In the genomic region with DNA sequence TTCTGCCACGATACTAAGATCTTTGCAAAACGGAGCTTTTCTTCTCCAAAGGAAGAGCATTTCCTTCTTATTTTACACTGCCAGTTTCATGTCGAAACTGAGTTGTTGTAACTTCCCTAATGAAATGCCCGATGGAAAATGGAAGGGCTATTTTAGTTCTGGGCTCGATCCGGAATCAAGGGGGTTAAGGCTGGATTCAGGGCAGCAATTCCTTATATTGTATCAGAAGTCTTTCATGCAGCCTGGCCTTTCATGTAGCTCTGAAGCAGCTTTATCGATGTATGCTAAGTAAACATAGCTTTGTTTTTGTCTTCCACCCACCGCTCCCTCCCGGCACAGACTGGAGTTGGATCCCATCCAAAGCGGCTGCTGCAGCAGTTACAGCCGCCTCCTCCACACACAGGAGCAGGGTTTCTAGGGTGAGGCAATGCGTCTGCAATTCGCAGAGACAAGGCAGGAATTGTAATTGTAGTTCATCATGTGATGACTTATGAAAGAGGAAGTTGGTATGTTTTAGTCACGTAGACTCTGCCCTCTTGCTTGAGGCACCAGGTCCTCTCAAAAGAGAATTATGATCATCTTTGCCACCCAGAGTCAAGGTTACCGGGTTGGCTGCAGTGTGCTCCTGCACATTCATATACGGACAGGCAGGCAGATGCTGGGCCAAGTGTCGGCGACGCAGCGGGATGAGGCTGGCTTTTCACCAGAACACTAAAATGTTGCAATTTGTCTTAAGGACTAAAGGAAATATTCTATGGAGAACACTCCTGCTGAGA, we compare ENCODE assay signal across 1 cellular context.
TF ChIP-seq lines count a peak whose summit lies in the region.

No MANE protein-coding gene starts in this region.

TF ChIP-seq in HEK293, 187 proteins besides CTCF, POLR2A, EP300 and RAD21 (continued from another document and continues in another):
- TF ChIP-seq, protein P1, sequence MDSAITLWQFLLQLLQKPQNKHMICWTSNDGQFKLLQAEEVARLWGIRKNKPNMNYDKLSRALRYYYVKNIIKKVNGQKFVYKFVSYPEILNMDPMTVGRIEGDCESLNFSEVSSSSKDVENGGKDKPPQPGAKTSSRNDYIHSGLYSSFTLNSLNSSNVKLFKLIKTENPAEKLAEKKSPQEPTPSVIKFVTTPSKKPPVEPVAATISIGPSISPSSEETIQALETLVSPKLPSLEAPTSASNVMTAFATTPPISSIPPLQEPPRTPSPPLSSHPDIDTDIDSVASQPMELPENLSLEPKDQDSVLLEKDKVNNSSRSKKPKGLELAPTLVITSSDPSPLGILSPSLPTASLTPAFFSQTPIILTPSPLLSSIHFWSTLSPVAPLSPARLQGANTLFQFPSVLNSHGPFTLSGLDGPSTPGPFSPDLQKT (IDR thresholded peaks at IDR 0.05; ENCODE audit: borderline replicate concordance, low read depth, low read length): no peak
- TF ChIP-seq ZIC2 (tag by site-specific recombination; IDR thresholded peaks at IDR 0.05): peak; percentile 81
- TF ChIP-seq MEIS1 (CRISPR knock-in tag; IDR thresholded peaks at IDR 0.05; ENCODE audit: borderline replicate concordance): peak; percentile 67; the same call in 1 of the 2 replicates
- TF ChIP-seq, protein P2, sequence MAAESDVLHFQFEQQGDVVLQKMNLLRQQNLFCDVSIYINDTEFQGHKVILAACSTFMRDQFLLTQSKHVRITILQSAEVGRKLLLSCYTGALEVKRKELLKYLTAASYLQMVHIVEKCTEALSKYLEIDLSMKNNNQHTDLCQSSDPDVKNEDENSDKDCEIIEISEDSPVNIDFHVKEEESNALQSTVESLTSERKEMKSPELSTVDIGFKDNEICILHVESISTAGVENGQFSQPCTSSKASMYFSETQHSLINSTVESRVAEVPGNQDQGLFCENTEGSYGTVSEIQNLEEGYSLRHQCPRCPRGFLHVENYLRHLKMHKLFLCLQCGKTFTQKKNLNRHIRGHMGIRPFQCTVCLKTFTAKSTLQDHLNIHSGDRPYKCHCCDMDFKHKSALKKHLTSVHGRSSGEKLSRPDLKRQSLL (tag by site-specific recombination; IDR thresholded peaks at IDR 0.05): no peak
- no peak for TF ChIP-seq ZNF585B (tag by site-specific recombination; IDR thresholded peaks at IDR 0.05)
- no peak; the same call in 1 of the 2 replicates for TF ChIP-seq KLF7 (tag by site-specific recombination; IDR thresholded peaks at IDR 0.05; ENCODE audit: borderline replicate concordance)
- TF ChIP-seq, protein P3, sequence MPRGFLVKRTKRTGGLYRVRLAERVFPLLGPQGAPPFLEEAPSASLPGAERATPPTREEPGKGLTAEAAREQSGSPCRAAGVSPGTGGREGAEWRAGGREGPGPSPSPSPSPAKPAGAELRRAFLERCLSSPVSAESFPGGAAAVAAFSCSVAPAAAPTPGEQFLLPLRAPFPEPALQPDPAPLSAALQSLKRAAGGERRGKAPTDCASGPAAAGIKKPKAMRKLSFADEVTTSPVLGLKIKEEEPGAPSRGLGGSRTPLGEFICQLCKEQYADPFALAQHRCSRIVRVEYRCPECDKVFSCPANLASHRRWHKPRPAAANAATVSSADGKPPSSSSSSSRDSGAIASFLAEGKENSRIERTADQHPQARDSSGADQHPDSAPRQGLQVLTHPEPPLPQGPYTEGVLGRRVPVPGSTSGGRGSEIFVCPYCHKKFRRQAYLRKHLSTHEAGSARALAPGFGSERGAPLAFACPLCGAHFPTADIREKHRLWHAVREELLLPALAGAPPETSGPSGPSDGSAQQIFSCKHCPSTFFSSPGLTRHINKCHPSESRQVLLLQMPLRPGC (tag by site-specific recombination; IDR thresholded peaks at IDR 0.05): peak; percentile 96
- TF ChIP-seq OVOL3 (tag by site-specific recombination; IDR thresholded peaks at IDR 0.05): peak; percentile 80; the same call in 1 of the 2 replicates
- TF ChIP-seq, protein P4, sequence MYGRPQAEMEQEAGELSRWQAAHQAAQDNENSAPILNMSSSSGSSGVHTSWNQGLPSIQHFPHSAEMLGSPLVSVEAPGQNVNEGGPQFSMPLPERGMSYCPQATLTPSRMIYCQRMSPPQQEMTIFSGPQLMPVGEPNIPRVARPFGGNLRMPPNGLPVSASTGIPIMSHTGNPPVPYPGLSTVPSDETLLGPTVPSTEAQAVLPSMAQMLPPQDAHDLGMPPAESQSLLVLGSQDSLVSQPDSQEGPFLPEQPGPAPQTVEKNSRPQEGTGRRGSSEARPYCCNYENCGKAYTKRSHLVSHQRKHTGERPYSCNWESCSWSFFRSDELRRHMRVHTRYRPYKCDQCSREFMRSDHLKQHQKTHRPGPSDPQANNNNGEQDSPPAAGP (tag by site-specific recombination; IDR thresholded peaks at IDR 0.05): peak; percentile 94
- TF ChIP-seq ZNF394 (tag by site-specific recombination; IDR thresholded peaks at IDR 0.05; ENCODE audit: borderline replicate concordance): peak; percentile 89; the same call in 1 of the 2 replicates
- TF ChIP-seq, protein P5, sequence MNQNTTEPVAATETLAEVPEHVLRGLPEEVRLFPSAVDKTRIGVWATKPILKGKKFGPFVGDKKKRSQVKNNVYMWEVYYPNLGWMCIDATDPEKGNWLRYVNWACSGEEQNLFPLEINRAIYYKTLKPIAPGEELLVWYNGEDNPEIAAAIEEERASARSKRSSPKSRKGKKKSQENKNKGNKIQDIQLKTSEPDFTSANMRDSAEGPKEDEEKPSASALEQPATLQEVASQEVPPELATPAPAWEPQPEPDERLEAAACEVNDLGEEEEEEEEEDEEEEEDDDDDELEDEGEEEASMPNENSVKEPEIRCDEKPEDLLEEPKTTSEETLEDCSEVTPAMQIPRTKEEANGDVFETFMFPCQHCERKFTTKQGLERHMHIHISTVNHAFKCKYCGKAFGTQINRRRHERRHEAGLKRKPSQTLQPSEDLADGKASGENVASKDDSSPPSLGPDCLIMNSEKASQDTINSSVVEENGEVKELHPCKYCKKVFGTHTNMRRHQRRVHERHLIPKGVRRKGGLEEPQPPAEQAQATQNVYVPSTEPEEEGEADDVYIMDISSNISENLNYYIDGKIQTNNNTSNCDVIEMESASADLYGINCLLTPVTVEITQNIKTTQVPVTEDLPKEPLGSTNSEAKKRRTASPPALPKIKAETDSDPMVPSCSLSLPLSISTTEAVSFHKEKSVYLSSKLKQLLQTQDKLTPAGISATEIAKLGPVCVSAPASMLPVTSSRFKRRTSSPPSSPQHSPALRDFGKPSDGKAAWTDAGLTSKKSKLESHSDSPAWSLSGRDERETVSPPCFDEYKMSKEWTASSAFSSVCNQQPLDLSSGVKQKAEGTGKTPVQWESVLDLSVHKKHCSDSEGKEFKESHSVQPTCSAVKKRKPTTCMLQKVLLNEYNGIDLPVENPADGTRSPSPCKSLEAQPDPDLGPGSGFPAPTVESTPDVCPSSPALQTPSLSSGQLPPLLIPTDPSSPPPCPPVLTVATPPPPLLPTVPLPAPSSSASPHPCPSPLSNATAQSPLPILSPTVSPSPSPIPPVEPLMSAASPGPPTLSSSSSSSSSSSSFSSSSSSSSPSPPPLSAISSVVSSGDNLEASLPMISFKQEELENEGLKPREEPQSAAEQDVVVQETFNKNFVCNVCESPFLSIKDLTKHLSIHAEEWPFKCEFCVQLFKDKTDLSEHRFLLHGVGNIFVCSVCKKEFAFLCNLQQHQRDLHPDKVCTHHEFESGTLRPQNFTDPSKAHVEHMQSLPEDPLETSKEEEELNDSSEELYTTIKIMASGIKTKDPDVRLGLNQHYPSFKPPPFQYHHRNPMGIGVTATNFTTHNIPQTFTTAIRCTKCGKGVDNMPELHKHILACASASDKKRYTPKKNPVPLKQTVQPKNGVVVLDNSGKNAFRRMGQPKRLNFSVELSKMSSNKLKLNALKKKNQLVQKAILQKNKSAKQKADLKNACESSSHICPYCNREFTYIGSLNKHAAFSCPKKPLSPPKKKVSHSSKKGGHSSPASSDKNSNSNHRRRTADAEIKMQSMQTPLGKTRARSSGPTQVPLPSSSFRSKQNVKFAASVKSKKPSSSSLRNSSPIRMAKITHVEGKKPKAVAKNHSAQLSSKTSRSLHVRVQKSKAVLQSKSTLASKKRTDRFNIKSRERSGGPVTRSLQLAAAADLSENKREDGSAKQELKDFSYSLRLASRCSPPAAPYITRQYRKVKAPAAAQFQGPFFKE (tag by site-specific recombination; IDR thresholded peaks at IDR 0.05; ENCODE audit: borderline replicate concordance): no peak
- peak; percentile 77 for TF ChIP-seq SP3 (tag by site-specific recombination; IDR thresholded peaks at IDR 0.05)
- TF ChIP-seq, protein P6, sequence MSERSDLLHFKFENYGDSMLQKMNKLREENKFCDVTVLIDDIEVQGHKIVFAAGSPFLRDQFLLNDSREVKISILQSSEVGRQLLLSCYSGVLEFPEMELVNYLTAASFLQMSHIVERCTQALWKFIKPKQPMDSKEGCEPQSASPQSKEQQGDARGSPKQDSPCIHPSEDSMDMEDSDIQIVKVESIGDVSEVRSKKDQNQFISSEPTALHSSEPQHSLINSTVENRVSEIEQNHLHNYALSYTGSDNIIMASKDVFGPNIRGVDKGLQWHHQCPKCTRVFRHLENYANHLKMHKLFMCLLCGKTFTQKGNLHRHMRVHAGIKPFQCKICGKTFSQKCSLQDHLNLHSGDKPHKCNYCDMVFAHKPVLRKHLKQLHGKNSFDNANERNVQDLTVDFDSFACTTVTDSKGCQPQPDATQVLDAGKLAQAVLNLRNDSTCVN (tag by site-specific recombination; optimal IDR thresholded peaks at IDR 0.05): peak; percentile 26
- 0 out of 2 replicates have a peak, but pooled peaks have one; percentile 5 for TF ChIP-seq ZNF138 (tag by site-specific recombination; IDR thresholded peaks at IDR 0.05; ENCODE audit: borderline replicate concordance)
- peak; percentile 92 for TF ChIP-seq FEZF1 (tag by site-specific recombination; IDR thresholded peaks at IDR 0.05)
- TF ChIP-seq KLF8 (tag by site-specific recombination; IDR thresholded peaks at IDR 0.05): peak; percentile 85
- no peak for TF ChIP-seq ZNF548 (tag by site-specific recombination; IDR thresholded peaks at IDR 0.05)
- TF ChIP-seq ZBTB8A (tag by site-specific recombination; IDR thresholded peaks at IDR 0.05): peak; percentile 78
- TF ChIP-seq, protein P7, sequence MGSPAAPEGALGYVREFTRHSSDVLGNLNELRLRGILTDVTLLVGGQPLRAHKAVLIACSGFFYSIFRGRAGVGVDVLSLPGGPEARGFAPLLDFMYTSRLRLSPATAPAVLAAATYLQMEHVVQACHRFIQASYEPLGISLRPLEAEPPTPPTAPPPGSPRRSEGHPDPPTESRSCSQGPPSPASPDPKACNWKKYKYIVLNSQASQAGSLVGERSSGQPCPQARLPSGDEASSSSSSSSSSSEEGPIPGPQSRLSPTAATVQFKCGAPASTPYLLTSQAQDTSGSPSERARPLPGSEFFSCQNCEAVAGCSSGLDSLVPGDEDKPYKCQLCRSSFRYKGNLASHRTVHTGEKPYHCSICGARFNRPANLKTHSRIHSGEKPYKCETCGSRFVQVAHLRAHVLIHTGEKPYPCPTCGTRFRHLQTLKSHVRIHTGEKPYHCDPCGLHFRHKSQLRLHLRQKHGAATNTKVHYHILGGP (tag by site-specific recombination; IDR thresholded peaks at IDR 0.05): peak; percentile 13; the same call in 1 of the 2 replicates
- TF ChIP-seq ZNF629 (tag by site-specific recombination; IDR thresholded peaks at IDR 0.05): peak; percentile 97
- 0 out of 2 replicates have a peak, but pooled peaks have one; percentile 48 for TF ChIP-seq ZBTB7A (tag by site-specific recombination; IDR thresholded peaks at IDR 0.05; ENCODE audit: low read depth)
- TF ChIP-seq ZNF10 (tag by site-specific recombination; IDR thresholded peaks at IDR 0.05): peak; percentile 85
- TF ChIP-seq, protein P8, sequence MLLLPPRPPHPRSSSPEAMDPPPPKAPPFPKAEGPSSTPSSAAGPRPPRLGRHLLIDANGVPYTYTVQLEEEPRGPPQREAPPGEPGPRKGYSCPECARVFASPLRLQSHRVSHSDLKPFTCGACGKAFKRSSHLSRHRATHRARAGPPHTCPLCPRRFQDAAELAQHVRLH (tag by site-specific recombination; IDR thresholded peaks at IDR 0.05): peak; percentile 88
- TF ChIP-seq, protein P9, sequence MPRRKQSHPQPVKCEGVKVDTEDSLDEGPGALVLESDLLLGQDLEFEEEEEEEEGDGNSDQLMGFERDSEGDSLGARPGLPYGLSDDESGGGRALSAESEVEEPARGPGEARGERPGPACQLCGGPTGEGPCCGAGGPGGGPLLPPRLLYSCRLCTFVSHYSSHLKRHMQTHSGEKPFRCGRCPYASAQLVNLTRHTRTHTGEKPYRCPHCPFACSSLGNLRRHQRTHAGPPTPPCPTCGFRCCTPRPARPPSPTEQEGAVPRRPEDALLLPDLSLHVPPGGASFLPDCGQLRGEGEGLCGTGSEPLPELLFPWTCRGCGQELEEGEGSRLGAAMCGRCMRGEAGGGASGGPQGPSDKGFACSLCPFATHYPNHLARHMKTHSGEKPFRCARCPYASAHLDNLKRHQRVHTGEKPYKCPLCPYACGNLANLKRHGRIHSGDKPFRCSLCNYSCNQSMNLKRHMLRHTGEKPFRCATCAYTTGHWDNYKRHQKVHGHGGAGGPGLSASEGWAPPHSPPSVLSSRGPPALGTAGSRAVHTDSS (tag by site-specific recombination; IDR thresholded peaks at IDR 0.05): no peak
- TF ChIP-seq ZNF600 (tag by site-specific recombination; IDR thresholded peaks at IDR 0.05): peak; percentile 99
- TF ChIP-seq, protein P10, sequence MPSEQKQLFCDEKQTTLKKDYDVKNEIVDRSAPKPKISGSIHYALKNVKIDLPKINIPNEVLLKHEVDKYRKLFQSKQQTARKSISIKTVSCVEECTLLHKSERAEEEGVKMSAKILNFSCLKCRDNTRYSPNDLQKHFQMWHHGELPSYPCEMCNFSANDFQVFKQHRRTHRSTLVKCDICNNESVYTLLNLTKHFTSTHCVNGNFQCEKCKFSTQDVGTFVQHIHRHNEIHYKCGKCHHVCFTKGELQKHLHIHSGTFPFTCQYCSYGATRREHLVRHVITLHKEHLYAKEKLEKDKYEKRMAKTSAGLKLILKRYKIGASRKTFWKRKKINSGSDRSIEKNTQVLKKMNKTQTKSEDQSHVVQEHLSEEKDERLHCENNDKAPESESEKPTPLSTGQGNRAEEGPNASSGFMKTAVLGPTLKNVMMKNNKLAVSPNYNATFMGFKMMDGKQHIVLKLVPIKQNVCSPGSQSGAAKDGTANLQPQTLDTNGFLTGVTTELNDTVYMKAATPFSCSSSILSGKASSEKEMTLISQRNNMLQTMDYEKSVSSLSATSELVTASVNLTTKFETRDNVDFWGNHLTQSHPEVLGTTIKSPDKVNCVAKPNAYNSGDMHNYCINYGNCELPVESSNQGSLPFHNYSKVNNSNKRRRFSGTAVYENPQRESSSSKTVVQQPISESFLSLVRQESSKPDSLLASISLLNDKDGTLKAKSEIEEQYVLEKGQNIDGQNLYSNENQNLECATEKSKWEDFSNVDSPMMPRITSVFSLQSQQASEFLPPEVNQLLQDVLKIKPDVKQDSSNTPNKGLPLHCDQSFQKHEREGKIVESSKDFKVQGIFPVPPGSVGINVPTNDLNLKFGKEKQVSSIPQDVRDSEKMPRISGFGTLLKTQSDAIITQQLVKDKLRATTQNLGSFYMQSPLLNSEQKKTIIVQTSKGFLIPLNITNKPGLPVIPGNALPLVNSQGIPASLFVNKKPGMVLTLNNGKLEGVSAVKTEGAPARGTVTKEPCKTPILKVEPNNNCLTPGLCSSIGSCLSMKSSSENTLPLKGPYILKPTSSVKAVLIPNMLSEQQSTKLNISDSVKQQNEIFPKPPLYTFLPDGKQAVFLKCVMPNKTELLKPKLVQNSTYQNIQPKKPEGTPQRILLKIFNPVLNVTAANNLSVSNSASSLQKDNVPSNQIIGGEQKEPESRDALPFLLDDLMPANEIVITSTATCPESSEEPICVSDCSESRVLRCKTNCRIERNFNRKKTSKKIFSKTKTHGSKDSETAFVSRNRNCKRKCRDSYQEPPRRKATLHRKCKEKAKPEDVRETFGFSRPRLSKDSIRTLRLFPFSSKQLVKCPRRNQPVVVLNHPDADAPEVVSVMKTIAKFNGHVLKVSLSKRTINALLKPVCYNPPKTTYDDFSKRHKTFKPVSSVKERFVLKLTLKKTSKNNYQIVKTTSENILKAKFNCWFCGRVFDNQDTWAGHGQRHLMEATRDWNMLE (tag by site-specific recombination; conservative IDR thresholded peaks at IDR 0.05; ENCODE audit: low read depth): peak; percentile 64; the same call in 1 of the 2 replicates
